ENCODE assay signal across 14 cellular contexts in the genomic region with DNA sequence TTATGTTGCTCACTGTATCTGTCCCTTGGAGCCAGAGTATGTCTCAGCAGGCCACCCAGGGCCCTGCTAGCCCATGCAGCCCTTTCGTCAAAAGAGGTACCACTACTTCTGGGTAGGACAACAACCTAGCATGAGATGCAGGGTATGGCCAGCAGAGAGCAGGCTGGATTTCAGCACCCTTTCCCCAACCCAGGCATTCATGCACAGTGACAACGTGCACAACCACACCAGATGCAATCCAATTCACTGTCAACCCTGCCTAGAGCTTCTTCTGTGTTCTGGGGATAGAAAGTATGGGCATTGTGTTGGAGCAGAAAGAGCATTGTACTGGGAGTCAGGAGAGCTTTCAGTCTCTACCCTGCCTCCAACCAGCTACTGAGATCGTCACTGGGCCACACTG. TPM values are rescaled to one million over a fixed set of nuclear protein-coding genes. Genes with fewer than 3 reads are reported as not detected.
DNase-seq lines count a peak whose midpoint lies in the region; ATAC-seq and TF ChIP-seq lines count a peak whose summit lies in the region.
"Had no signal": no experiment of that assay in that cellular context is flagged by ENCODE, and none has a peak within 500 bp of the region (broad histone marks: within the 10 kb centered on the region; RNA-seq: fewer than 3 reads in every experiment).

No MANE protein-coding gene starts in this region.

- no peaks in the 10 kb centered on the region for H3K79me1 ChIP-seq in neuronal stem cell (ENCODE audit: low read depth, low read length)

- H3K79me2 ChIP-seq in Karpas-422 (ENCODE audit: low read length), result no peaks in the 10 kb centered on the region

- H2BK15ac ChIP-seq in neuronal stem cell (ENCODE audit: low read length), result no peak overlapping the region

- peak; percentile 35 for TF ChIP-seq CTCF in GM06990 (IDR thresholded peaks at IDR 0.05; ENCODE audit: insufficient read depth, low read length, poor library complexity, severe bottlenecking)
- TF ChIP-seq CTCF in dorsolateral prefrontal cortex (IDR thresholded peaks at IDR 0.05 in 54 of 56, conservative IDR thresholded peaks at IDR 0.05 in 2 of 56; ENCODE audit: low read depth in 1 of 56, partially characterized antibody in 56 of 56), result peak in 52 of 56 donors; percentile 23 to 79 (median 48)
- TF ChIP-seq CTCF in natural killer cell (IDR thresholded peaks at IDR 0.05), result peak; percentile 46

- H3K4me1 ChIP-seq in Karpas-422 (ENCODE audit: low read length) (no peaks in the 10 kb centered on the region), neuronal stem cell (ENCODE audit: control insufficient read depth in 2 of 2, insufficient read depth in 1 of 2, low read depth in 1 of 2, low read length in 2 of 2) (peaks cover 0 to 2% of the 10 kb centered on the region in 2 donors)

- no peak overlapping the region for H2BK12ac ChIP-seq in neuronal stem cell (ENCODE audit: low read length)

- H3K9me3 ChIP-seq in Karpas-422 (ENCODE audit: low read length) (no peaks in the 10 kb centered on the region), neuronal stem cell (replicated peaks in 1 of 2; ENCODE audit: control insufficient read depth in 2 of 2, insufficient read depth in 1 of 2, low read depth in 1 of 2, low read length in 2 of 2) (no peaks in the 10 kb centered on the region)
- H3K9me3 ChIP-seq: psoas muscle had no signal

- H3K27me3 Mint-ChIP-seq in natural killer cell (ENCODE audit: low read depth in 2 of 2), result no peaks in the 10 kb centered on the region

- no peaks in the 10 kb centered on the region for H3K36me3 ChIP-seq in GM06990 (ENCODE audit: control insufficient read depth, insufficient read depth, low read length)
- no peaks in the 10 kb centered on the region for H3K36me3 ChIP-seq in Karpas-422 (ENCODE audit: insufficient read depth, low read length)
- no peaks in the 10 kb centered on the region for H3K36me3 ChIP-seq in neuronal stem cell (replicated peaks in 1 of 2; ENCODE audit: control insufficient read depth in 2 of 2, insufficient read depth in 2 of 2, low read length in 2 of 2)

- no peak overlapping the region for H4K8ac ChIP-seq in neuronal stem cell (ENCODE audit: low read depth, low read length)

- ATAC-seq in natural killer cell (peak; percentile 63 to 93 (median 80)), GM18867 (IDR thresholded peaks at IDR 0.05; ENCODE audit: unreplicated experiment) (no peak), GM21529 (IDR thresholded peaks at IDR 0.05; ENCODE audit: unreplicated experiment) (no peak)
- ATAC-seq: psoas muscle had no signal

- H3K4me2 ChIP-seq in Karpas-422 (ENCODE audit: low read depth, low read length, poor library complexity, severe bottlenecking) (no peak overlapping the region), neuronal stem cell (ENCODE audit: insufficient read depth, low read length, poor library complexity, severe bottlenecking) (no peak overlapping the region)

- H2AFZ ChIP-seq in Karpas-422 (ENCODE audit: low read length) (no peak overlapping the region), neuronal stem cell (ENCODE audit: low read length) (no peak overlapping the region)

- H3K4ac ChIP-seq in neuronal stem cell (ENCODE audit: low read length), result no peak overlapping the region

- no peak overlapping the region for H4K91ac ChIP-seq in neuronal stem cell (ENCODE audit: low read depth, low read length, poor library complexity)

- peaks cover 8% of the 10 kb centered on the region for H3K36me3 Mint-ChIP-seq in natural killer cell

- H3K9ac ChIP-seq in Karpas-422 (ENCODE audit: low read length), result no peak overlapping the region
- no peak overlapping the region for H3K9ac ChIP-seq in neuronal stem cell (ENCODE audit: low read depth, low read length, poor library complexity)

- peaks cover 59 to 70% of the 10 kb centered on the region in 2 donors for H3K4me1 Mint-ChIP-seq in natural killer cell
- H3K4me1 Mint-ChIP-seq: activated CD4-positive, alpha-beta T cell treated with anti-CD3 and anti-CD28 coated beads, Interleukin-2, amount 10 ng/mL, durations not matched to agents 24 days and 14 days had no signal

- no CpG with 5 or more reads among the region's 3 CpGs for WGBS in neuronal stem cell (ENCODE audit: extremely low coverage in 2 of 2, insufficient read length in 2 of 2, insufficient replicate concordance in 1 of 2), 2 donors

- no peaks in the 10 kb centered on the region for H3K9me2 ChIP-seq in Karpas-422 (replicated peaks; ENCODE audit: insufficient read depth, low read length)

- H3K27ac Mint-ChIP-seq in natural killer cell, result peak overlapping the region; percentile 43 to 68
- H3K27ac Mint-ChIP-seq: activated CD4-positive, alpha-beta T cell treated with anti-CD3 and anti-CD28 coated beads, Interleukin-2, amount 10 ng/mL, durations not matched to agents 24 days and 14 days had no signal

- H3K14ac ChIP-seq in neuronal stem cell (ENCODE audit: low read length), result no peak overlapping the region

- no peak overlapping the region for H2BK120ac ChIP-seq in neuronal stem cell (ENCODE audit: low read depth, low read length)

- intact Hi-C loops in dorsolateral prefrontal cortex (cut with DNase I) (loop anchor here in 1 of 2 donors (2.0 kb wide), 2 partner anchors 42 to 130 kb away; no protein-coding TSS in a partner anchor), natural killer cell (cut with micrococcal nuclease) (no loop called here)

- H3K27ac ChIP-seq in Karpas-422 (ENCODE audit: low read length) (no peak overlapping the region), dorsolateral prefrontal cortex (peak overlapping the region in 45 of 59 donors; percentile 11 to 89 (median 62)), neuronal stem cell (replicated peaks; ENCODE audit: low read length) (no peak overlapping the region)
- H3K27ac ChIP-seq: C4-2B, psoas muscle had no signal

- DNase-seq in GM06990 (ENCODE audit: extremely low read depth, insufficient read length) (no peak), Karpas-422 (peak; percentile 64), dorsolateral prefrontal cortex (peak in 8 of 10 donors; percentile 19 to 62 (median 48)), natural killer cell (no peak), neuronal stem cell (ENCODE audit: low spot score) (no peak), DMS53 (lab: John Stamatoyannopoulos, UW) (no peak)
- DNase-seq: activated CD4-positive, alpha-beta T cell treated with anti-CD3 and anti-CD28 coated beads, Interleukin-2, amount 10 ng/mL, durations not matched to agents 24 days and 14 days; NCI-H2029; psoas muscle; stimulated activated CD4-positive, alpha-beta T cell treated with anti-CD3 and anti-CD28 coated beads, Interleukin-2, amount 100 ng/mL, for 48 hours; stimulated activated naive CD4-positive, alpha-beta T cell treated with Interleukin-2 at 50 U/mL for 16 hours had no signal

- no peak overlapping the region for H3K23ac ChIP-seq in neuronal stem cell (ENCODE audit: low read depth, low read length, poor library complexity)

- no peak overlapping the region for H3K4me3 Mint-ChIP-seq in natural killer cell
- H3K4me3 Mint-ChIP-seq: activated CD4-positive, alpha-beta T cell treated with anti-CD3 and anti-CD28 coated beads, Interleukin-2, amount 10 ng/mL, durations not matched to agents 24 days and 14 days had no signal

- H3K27me3 ChIP-seq in GM06990 (replicated peaks; ENCODE audit: control insufficient read depth, insufficient read depth, low read length) (no peaks in the 10 kb centered on the region; the same call in 1 of the 2 replicates), Karpas-422 (ENCODE audit: low read length) (no peaks in the 10 kb centered on the region), dorsolateral prefrontal cortex (no peaks in the 10 kb centered on the region), neuronal stem cell (ENCODE audit: control insufficient read depth in 3 of 3, insufficient read depth in 3 of 3, low read depth in 1 of 3, low read length in 3 of 3) (peaks cover 0 to 3% (median 0%) of the 10 kb centered on the region in 3 experiments)

- no peak overlapping the region for H3K18ac ChIP-seq in neuronal stem cell (ENCODE audit: low read length)

- no peak overlapping the region for H3K4me3 ChIP-seq in GM06990 (replicated peaks; ENCODE audit: low read depth, low read length)
- no peak overlapping the region for H3K4me3 ChIP-seq in Karpas-422 (ENCODE audit: low read length)
- H3K4me3 ChIP-seq in dorsolateral prefrontal cortex, result peak overlapping the region in 1 of 59 donors; percentile 5
- H3K4me3 ChIP-seq in neuronal stem cell (ENCODE audit: low read length in 2 of 2), result peak overlapping the region in 1 of 2 donors; percentile 23
- H3K4me3 ChIP-seq: psoas muscle had no signal

- no peaks in the 10 kb centered on the region for H3K9me3 Mint-ChIP-seq in natural killer cell
- H3K9me3 Mint-ChIP-seq: activated CD4-positive, alpha-beta T cell treated with anti-CD3 and anti-CD28 coated beads, Interleukin-2, amount 10 ng/mL, durations not matched to agents 24 days and 14 days had no signal

- H2BK5ac ChIP-seq in neuronal stem cell (ENCODE audit: low read length), result no peak overlapping the region

- H2AK5ac ChIP-seq in neuronal stem cell (ENCODE audit: low read depth, low read length), result no peak overlapping the region

- no peaks in the 10 kb centered on the region for H4K20me1 ChIP-seq in Karpas-422 (ENCODE audit: insufficient read depth, low read depth, low read length)

RNA-seq across cellular contexts. Expression of a gene that starts 37.9 kb away (rescaled TPM):
- 0.83 and 4.2 TPM in 2 replicates for total RNA-seq in Karpas-422 (2014; rRNA removed; shearing (Covaris generic); ENCODE audit: low replicate concordance)
- total RNA-seq in dorsolateral prefrontal cortex (10 to 100 TPM; 32.3 to 79.7 (median 52.0) TPM), natural killer cell (10 to 100 TPM; 82.5 to 89.7 (median 87.6) TPM)
- 2.6 TPM for polyA plus RNA-seq in neuronal stem cell (2013, experiment 1 of 2)
- polyA plus RNA-seq in neuronal stem cell (2013, experiment 2 of 2), result 2.6 TPM

Comparison
In these comparisons a context has a peak if more than half of its experiments do, and no peak if none do; other contexts are left out.
1. DNase-seq: peak in Karpas-422 (single experiment) and dorsolateral prefrontal cortex (8 of 10); none in GM06990 (single experiment), natural killer cell (single experiment), neuronal stem cell (single experiment) and DMS53 (single experiment).
2. H3K27ac ChIP-seq: peak in dorsolateral prefrontal cortex (45 of 59); none in Karpas-422 (single experiment) and neuronal stem cell (single experiment).
3. ATAC-seq: peak in natural killer cell (3 of 3); none in GM18867 (single experiment) and GM21529 (single experiment).
4. Peak in every context shown above with its lines, with median percentiles within 50 percentile points of each other: CTCF ChIP-seq.